ENCODE assay signal across 16 cellular contexts in the genomic region with DNA sequence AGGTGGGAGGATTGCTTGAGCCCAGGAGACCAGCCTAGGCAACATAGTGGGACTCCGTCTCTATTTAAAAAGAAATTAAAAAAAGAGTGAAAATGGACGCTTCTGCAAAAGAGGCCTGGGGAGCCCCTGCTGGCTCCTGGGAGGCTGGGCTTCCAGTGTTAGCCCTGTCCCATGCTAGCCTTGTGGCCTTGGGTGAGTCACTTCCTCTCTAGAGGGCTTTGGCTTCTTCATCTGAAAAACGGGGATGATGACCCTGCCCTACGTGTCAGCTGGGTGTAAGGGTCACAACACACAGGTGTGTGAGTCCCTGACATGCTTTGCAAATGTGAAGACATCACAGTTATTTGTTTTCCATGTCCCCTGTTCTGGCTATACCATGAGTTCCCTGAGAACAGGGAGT. TPM values are rescaled to one million over a fixed set of nuclear protein-coding genes. Genes with fewer than 3 reads are reported as not detected.
"Had no signal": no experiment of that assay in that cellular context is flagged by ENCODE, and none has a peak within 500 bp of the region (broad histone marks: within the 10 kb centered on the region; RNA-seq: fewer than 3 reads in every experiment).

No MANE protein-coding gene starts in this region.

- H2AFZ ChIP-seq: hepatocyte had no signal

- H3K9me3 ChIP-seq: mucosa of descending colon, pancreas, tibial nerve, vagina had no signal

- H3K79me2 ChIP-seq: hepatocyte had no signal

- H3K4me3 ChIP-seq: hepatocyte, left lung, mucosa of descending colon, pancreas, tibial nerve, vagina had no signal

- H3K4me1 ChIP-seq: left lung, pancreas, tibial nerve, vagina had no signal

- H3K27me3 ChIP-seq: hepatocyte, left lung, pancreas, tibial nerve, vagina had no signal

- DNase-seq: activated CD8-positive, alpha-beta T cell treated with anti-CD3 and anti-CD28 coated beads for 36 hours; activated gamma-delta T cell; activated T-cell treated with anti-CD3 and anti-CD28 coated beads, Interleukin-2, amount 50 U/mL, for 48 hours; amniotic stem cell; caudate nucleus; left lung; mammary epithelial cell; mucosa of descending colon; naive thymus-derived CD4-positive, alpha-beta T cell; pancreas; stimulated activated CD4-positive, alpha-beta T cell treated with anti-CD3 and anti-CD28 coated beads, Interleukin-2, amount 100 ng/mL, for 48 hours; T-helper 9 cell had no signal

- H3K4me2 ChIP-seq: hepatocyte had no signal

- H3K27ac ChIP-seq: hepatocyte, left lung, pancreas, tibial nerve, vagina, VCaP had no signal

- H3K36me3 ChIP-seq: left lung, pancreas, vagina had no signal

RNA-seq across cellular contexts. Expression of a gene that starts 32.8 kb away (rescaled TPM):
- polyA plus RNA-seq: naive thymus-derived CD4-positive, alpha-beta T cell had no signal
